In the genomic region with DNA sequence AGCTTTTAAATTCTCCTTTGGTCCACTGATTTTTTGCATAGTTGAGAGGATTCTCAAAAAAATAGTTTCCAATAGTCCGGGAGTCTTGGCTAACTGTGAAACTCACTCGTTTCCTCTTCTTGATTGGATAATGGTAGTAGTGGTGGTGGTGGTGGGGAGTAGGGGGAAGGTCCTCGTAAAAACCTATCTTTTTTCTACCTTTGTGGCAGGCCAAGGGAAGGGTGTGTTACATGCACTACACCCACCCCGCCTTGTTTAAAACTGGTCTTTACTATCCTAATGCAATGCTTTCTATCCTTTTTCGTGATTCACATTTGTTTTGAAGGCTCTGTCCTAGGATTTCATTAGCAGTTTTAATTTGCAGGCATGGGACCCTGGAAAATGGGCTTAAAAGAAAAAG, we compare ENCODE assay signal across 13 cellular contexts. TPM values are rescaled to one million over a fixed set of nuclear protein-coding genes. Genes with fewer than 3 reads are reported as not detected.
DNase-seq lines count a peak whose midpoint lies in the region; TF ChIP-seq lines count a peak whose summit lies in the region.
"Had no signal": no experiment of that assay in that cellular context is flagged by ENCODE, and none has a peak within 500 bp of the region (broad histone marks: within the 10 kb centered on the region; RNA-seq: fewer than 3 reads in every experiment).

No MANE protein-coding gene starts in this region.

- in situ Hi-C loops in astrocyte of the spinal cord (cut with HindIII; ENCODE audit: low sequenced_read_pairs): loop anchor here (25.0 kb wide), 1 partner anchor 158 kb away; no protein-coding TSS in a partner anchor

- CTCF ChIA-PET in RWPE1 (lab: Yijun Ruan, JAX): interaction anchor here (0.6 to 1.4 kb wide), 4 partner anchors 63 to 215 kb away, joined by 3 to 5 read pairs (median 4); no protein-coding TSS in a partner anchor
- CTCF ChIA-PET in activated CD4-positive, alpha-beta T cell treated with anti-CD3 and anti-CD28 coated beads, Interleukin-2, amount 10 ng/mL, durations not matched to agents 7 days and 5 days (lab: Charles Lee): interaction anchor here (0.6 to 1.1 kb wide), 2 partner anchors 17 to 144 kb away, joined by 3 to 4 read pairs; no protein-coding TSS in a partner anchor

- H3K27me3 Mint-ChIP-seq in activated CD4-positive, alpha-beta T cell treated with anti-CD3 and anti-CD28 coated beads, Interleukin-2, amount 10 ng/mL, durations not matched to agents 7 days and 5 days: peaks cover 81% of the 10 kb centered on the region

- DNase-seq in astrocyte of the spinal cord (ENCODE audit: low read depth, low spot score) (peak; percentile 24), tibial nerve (ENCODE audit: low spot score in 2 of 2) (no peak), RWPE1 (ENCODE audit: low spot score) (no peak), CD1c-positive myeloid dendritic cell (ENCODE audit: extremely low spot score) (no peak)
- no peak for DNase-seq in activated CD4-positive, alpha-beta T cell treated with anti-CD3 and anti-CD28 coated beads, Interleukin-2, amount 10 ng/mL, durations not matched to agents 7 days and 5 days
- DNase-seq: activated T-cell treated with anti-CD3 and anti-CD28 coated beads, Interleukin-2, amount 50 U/mL, for 48 hours; body of pancreas; erythroblast; SHP77 had no signal

- H3K27me3 ChIP-seq in HUES48 (ENCODE audit: control insufficient read depth, insufficient read depth, low read length) (peaks cover 22% of the 10 kb centered on the region; the same call in 1 of the 2 replicates), tibial nerve (no peaks in the 10 kb centered on the region)
- H3K27me3 ChIP-seq: body of pancreas had no signal

- peak overlapping the region; percentile 93 for H3K27ac ChIP-seq in HUES48 (ENCODE audit: low read depth, low read length)
- peak overlapping the region; percentile 92 for H3K27ac ChIP-seq in mesodermal cell (ENCODE audit: low read depth, low read length, severe bottlenecking)
- peak overlapping the region; percentile 94 to 100 (median 96) for H3K27ac ChIP-seq in tibial nerve
- no peak overlapping the region for H3K27ac ChIP-seq in RWPE1
- H3K27ac ChIP-seq: neutrophil had no signal

- H3K27ac Mint-ChIP-seq in activated CD4-positive, alpha-beta T cell treated with anti-CD3 and anti-CD28 coated beads, Interleukin-2, amount 10 ng/mL, durations not matched to agents 7 days and 5 days: no peak overlapping the region
- H3K27ac Mint-ChIP-seq: stimulated activated memory B cell treated with anti-CD40 and anti-IgM and Interleukin-4, amounts not matched to agents 10 μg/mL and 1 μg/mL and 100 μg/mL, for 72 hours had no signal

- no peak overlapping the region for H3K9ac ChIP-seq in HUES48 (ENCODE audit: low read depth, low read length)

- peaks cover 6% of the 10 kb centered on the region; the same call in 1 of the 2 replicates for H3K36me3 ChIP-seq in HUES48 (ENCODE audit: control insufficient read depth, insufficient read depth, low read length)
- peaks cover 41% of the 10 kb centered on the region for H3K36me3 ChIP-seq in mesodermal cell (ENCODE audit: control insufficient read depth, insufficient read depth, low read length)
- no peaks in the 10 kb centered on the region for H3K36me3 ChIP-seq in tibial nerve
- H3K36me3 ChIP-seq: neutrophil had no signal

- 37 to 40% methylated on average over 1 to 3 of the region's 5 CpGs for WGBS in mesodermal cell (ENCODE audit: insufficient coverage in 2 of 2), 2 experiments
- 30 to 44% methylated on average over 5 of the region's 5 CpGs for WGBS in tibial nerve, 2 donors

- H3K4me3 ChIP-seq in HUES48 (ENCODE audit: low read depth, low read length) (peak overlapping the region; percentile 49; the same call in 1 of the 2 replicates), astrocyte of the spinal cord (ENCODE audit: low read depth, low read length) (peak overlapping the region; percentile 10), mesodermal cell (ENCODE audit: extremely low read depth, insufficient read depth, low read length, poor library complexity, severe bottlenecking) (peak overlapping the region; percentile 60), tibial nerve (no peak overlapping the region)
- H3K4me3 ChIP-seq: body of pancreas had no signal

- TF ChIP-seq EP300 in tibial nerve (IDR thresholded peaks at IDR 0.05): no peak

- H3K4me1 ChIP-seq in HUES48 (ENCODE audit: control insufficient read depth, insufficient read depth, low read length) (peaks cover 74% of the 10 kb centered on the region), mesodermal cell (ENCODE audit: control insufficient read depth, insufficient read depth, low read length, poor library complexity, severe bottlenecking) (peaks cover 58% of the 10 kb centered on the region), tibial nerve (peaks cover 0 to 77% (median 34%) of the 10 kb centered on the region in 4 donors)

- peaks cover 14% of the 10 kb centered on the region for H3K4me1 Mint-ChIP-seq in activated CD4-positive, alpha-beta T cell treated with anti-CD3 and anti-CD28 coated beads, Interleukin-2, amount 10 ng/mL, durations not matched to agents 7 days and 5 days
- H3K4me1 Mint-ChIP-seq: stimulated activated memory B cell treated with anti-CD40 and anti-IgM and Interleukin-4, amounts not matched to agents 10 μg/mL and 1 μg/mL and 100 μg/mL, for 72 hours had no signal

- no peaks in the 10 kb centered on the region for H3K9me3 Mint-ChIP-seq in activated CD4-positive, alpha-beta T cell treated with anti-CD3 and anti-CD28 coated beads, Interleukin-2, amount 10 ng/mL, durations not matched to agents 7 days and 5 days

- no peak for TF ChIP-seq CTCF in astrocyte of the spinal cord (IDR thresholded peaks at IDR 0.05; ENCODE audit: low read depth, low read length)
- TF ChIP-seq CTCF in tibial nerve (IDR thresholded peaks at IDR 0.05): no peak
- no peak for TF ChIP-seq CTCF in RWPE1 (conservative IDR thresholded peaks at IDR 0.05; ENCODE audit: low read depth)

- H3K9me3 ChIP-seq in HUES48 (ENCODE audit: control insufficient read depth, insufficient read depth, low read length) (no peaks in the 10 kb centered on the region), mesodermal cell (ENCODE audit: control insufficient read depth, low read length) (no peaks in the 10 kb centered on the region), tibial nerve (no peaks in the 10 kb centered on the region)
- H3K9me3 ChIP-seq: body of pancreas, neutrophil had no signal

- no peak for TF ChIP-seq POLR2A in tibial nerve (IDR thresholded peaks at IDR 0.05)

- POLR2A ChIA-PET in RWPE1 (lab: Yijun Ruan, JAX; ENCODE audit: low non-redundant PET): no interaction called here
- POLR2A ChIA-PET in activated CD4-positive, alpha-beta T cell treated with anti-CD3 and anti-CD28 coated beads, Interleukin-2, amount 10 ng/mL, durations not matched to agents 7 days and 5 days (lab: Charles Lee): no interaction called here

- no peaks in the 10 kb centered on the region for H3K36me3 Mint-ChIP-seq in activated CD4-positive, alpha-beta T cell treated with anti-CD3 and anti-CD28 coated beads, Interleukin-2, amount 10 ng/mL, durations not matched to agents 7 days and 5 days (ENCODE audit: low read depth)
- H3K36me3 Mint-ChIP-seq: stimulated activated memory B cell treated with anti-CD40 and anti-IgM and Interleukin-4, amounts not matched to agents 10 μg/mL and 1 μg/mL and 100 μg/mL, for 72 hours had no signal

- H3K4me3 Mint-ChIP-seq in activated CD4-positive, alpha-beta T cell treated with anti-CD3 and anti-CD28 coated beads, Interleukin-2, amount 10 ng/mL, durations not matched to agents 7 days and 5 days: no peak overlapping the region
- H3K4me3 Mint-ChIP-seq: stimulated activated memory B cell treated with anti-CD40 and anti-IgM and Interleukin-4, amounts not matched to agents 10 μg/mL and 1 μg/mL and 100 μg/mL, for 72 hours had no signal

RNA-seq across cellular contexts. Expression of gene TEAD1, which starts 4.8 kb away (rescaled TPM):
- polyA plus RNA-seq in mesodermal cell (2013, experiment 1 of 2): 136 TPM
- 133 TPM for polyA plus RNA-seq in mesodermal cell (2013, experiment 2 of 2)
- total RNA-seq in tibial nerve: 100 to 1,000 TPM; 127 to 165 (median 140) TPM
- total RNA-seq in activated CD4-positive, alpha-beta T cell treated with anti-CD3 and anti-CD28 coated beads, Interleukin-2, amount 10 ng/mL, durations not matched to agents 7 days and 5 days: under 1 TPM; 0.12 to 0.15 TPM

Comparison
In these comparisons a context has a peak if more than half of its experiments do, and no peak if none do; other contexts are left out.
1. H3K4me3 ChIP-seq: peak in HUES48 (single experiment), astrocyte of the spinal cord (single experiment) and mesodermal cell (single experiment); none in tibial nerve (0 of 4).
2. RNA of gene TEAD1, which starts 4.8 kb away (total RNA-seq): 127 to 165 TPM in tibial nerve; 0.12 to 0.15 TPM in activated CD4-positive, alpha-beta T cell treated with anti-CD3 and anti-CD28 coated beads, Interleukin-2, amount 10 ng/mL, durations not matched to agents 7 days and 5 days; every median in the first group is over 100 times any median in the second.